Comparison of ENCODE assay signal across 26 cellular contexts in the genomic region with DNA sequence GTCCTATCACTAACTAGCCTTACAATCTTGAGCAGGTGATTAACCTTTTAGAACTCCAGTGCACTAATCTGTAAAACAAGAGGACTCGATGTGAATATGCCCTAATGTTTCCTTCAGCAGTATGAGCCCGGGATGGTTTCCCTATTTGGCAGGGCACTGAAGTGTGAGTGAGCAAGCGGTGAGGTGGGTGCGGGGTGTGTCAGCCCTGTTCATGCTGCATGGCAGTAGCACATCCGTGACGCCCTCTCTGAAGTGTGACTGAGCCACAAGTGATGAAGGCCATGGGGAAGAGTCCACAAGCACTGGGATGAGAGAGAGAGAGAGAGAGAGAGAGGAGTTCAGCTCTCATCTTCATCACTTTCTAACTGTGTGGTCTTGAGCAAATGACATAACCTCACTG.
A peak's percentile ranks its signal among the peaks of the same experiment; 100 is the strongest.
DNase-seq lines count a peak whose midpoint lies in the region; ATAC-seq and TF ChIP-seq lines count a peak whose summit lies in the region.
"Had no signal": no experiment of that assay in that cellular context is flagged by ENCODE, and none has a peak within 500 bp of the region (broad histone marks: within the 10 kb centered on the region; RNA-seq: fewer than 3 reads in every experiment).

No MANE protein-coding gene starts in this region.

- 97% methylated on average over 6 of the region's 6 CpGs for WGBS in hepatocyte (ENCODE audit: low lambda C conversion rate, missing lambda C conversion rate)

- no peak for TF ChIP-seq CTCF in hepatocyte (IDR thresholded peaks at IDR 0.05; ENCODE audit: poor library complexity)

- H4K20me1 ChIP-seq in hepatocyte (ENCODE audit: insufficient read depth, poor library complexity, severe bottlenecking) = peaks cover 3% of the 10 kb centered on the region

- ATAC-seq in GM18867 (IDR thresholded peaks at IDR 0.05; ENCODE audit: unreplicated experiment) = peak; percentile 51
- ATAC-seq in stimulated activated naive B cell treated with anti-CD40 and anti-IgM and Interleukin-4, amounts not matched to agents 10 μg/mL and 1 μg/mL and 100 μg/mL, for 72 hours (replicated peaks) = no peak
- ATAC-seq in HG02571 (IDR thresholded peaks at IDR 0.05; ENCODE audit: unreplicated experiment) = no peak
- ATAC-seq: HepG2, K562, Panc1 had no signal

- H3K4me2 ChIP-seq in hepatocyte = no peak overlapping the region

- H3K4me3 ChIP-seq in hepatocyte = no peak overlapping the region
- H3K4me3 ChIP-seq: K562, MG63, SJCRH30 had no signal

- no peaks in the 10 kb centered on the region for H3K36me3 ChIP-seq in hepatocyte (replicated peaks; ENCODE audit: insufficient read depth, low read depth)
- H3K36me3 ChIP-seq: MG63, SJCRH30 had no signal

- peaks cover 5% of the 10 kb centered on the region for H3K4me1 ChIP-seq in hepatocyte (ENCODE audit: insufficient read depth)

- H3K9me2 ChIP-seq in hepatocyte (replicated peaks; ENCODE audit: insufficient read depth) = no peaks in the 10 kb centered on the region

- peaks cover 73 to 97% of the 10 kb centered on the region in 2 donors for H3K4me1 Mint-ChIP-seq in stimulated activated naive B cell treated with anti-CD40 and anti-IgM and Interleukin-4, amounts not matched to agents 10 μg/mL and 1 μg/mL and 100 μg/mL, for 72 hours
- H3K4me1 Mint-ChIP-seq: CD8-positive, alpha-beta memory T cell had no signal

- no peaks in the 10 kb centered on the region for H3K27me3 ChIP-seq in hepatocyte
- H3K27me3 ChIP-seq: MG63, SJCRH30 had no signal

- no peaks in the 10 kb centered on the region for H3K27me3 Mint-ChIP-seq in stimulated activated naive B cell treated with anti-CD40 and anti-IgM and Interleukin-4, amounts not matched to agents 10 μg/mL and 1 μg/mL and 100 μg/mL, for 72 hours

- peaks cover 80 to 96% of the 10 kb centered on the region in 2 donors for H3K36me3 Mint-ChIP-seq in stimulated activated naive B cell treated with anti-CD40 and anti-IgM and Interleukin-4, amounts not matched to agents 10 μg/mL and 1 μg/mL and 100 μg/mL, for 72 hours
- H3K36me3 Mint-ChIP-seq: CD8-positive, alpha-beta memory T cell had no signal

- no peaks in the 10 kb centered on the region for H3K9me3 ChIP-seq in hepatocyte (ENCODE audit: low read depth)
- H3K9me3 ChIP-seq: MG63, SJCRH30 had no signal

- DNase-seq in DMS79 (lab: John Stamatoyannopoulos, UW) = peak; percentile 49
- DNase-seq in glomerular visceral epithelial cell (ENCODE audit: extremely low spot score) = peak; percentile 4
- no peak for DNase-seq in stimulated activated naive B cell treated with anti-CD40 and anti-IgM and Interleukin-4, amounts not matched to agents 10 μg/mL and 1 μg/mL and 100 μg/mL, for 72 hours
- DNase-seq in AML-193 (lab: John Stamatoyannopoulos, UW) = no peak
- DNase-seq in hepatocyte (ENCODE audit: low spot score) = no peak
- DNase-seq: Calu3; CD8-positive, alpha-beta memory T cell; EL; GF-D8; H9; HFFc6; MG63; NCI-H1048; NCI-H1417 treated with DMSO at 0.1 percent for 48 hours; NCI-H187 treated with DMSO at 0.1 percent for 48 hours; NCI-H2107; NCI-H510A treated with DMSO at 0.1 percent for 48 hours; NCI-H748 treated with DMSO at 0.1 percent for 48 hours had no signal

- peaks cover 19% of the 10 kb centered on the region for H3K79me2 ChIP-seq in hepatocyte

- peaks cover 2 to 10% of the 10 kb centered on the region in 2 donors for H3K9me3 Mint-ChIP-seq in stimulated activated naive B cell treated with anti-CD40 and anti-IgM and Interleukin-4, amounts not matched to agents 10 μg/mL and 1 μg/mL and 100 μg/mL, for 72 hours
- H3K9me3 Mint-ChIP-seq: CD8-positive, alpha-beta memory T cell had no signal

- peak overlapping the region; percentile 27 for H3K27ac Mint-ChIP-seq in stimulated activated naive B cell treated with anti-CD40 and anti-IgM and Interleukin-4, amounts not matched to agents 10 μg/mL and 1 μg/mL and 100 μg/mL, for 72 hours
- H3K27ac Mint-ChIP-seq: CD8-positive, alpha-beta memory T cell; HFFc6 had no signal

- H3K4me3 Mint-ChIP-seq in stimulated activated naive B cell treated with anti-CD40 and anti-IgM and Interleukin-4, amounts not matched to agents 10 μg/mL and 1 μg/mL and 100 μg/mL, for 72 hours = no peak overlapping the region
- H3K4me3 Mint-ChIP-seq: CD8-positive, alpha-beta memory T cell; H9; HFFc6 had no signal

- no peak overlapping the region for H3K27ac ChIP-seq in hepatocyte
- H3K27ac ChIP-seq: C4-2B, HL-60, SJCRH30 had no signal

- H2AFZ ChIP-seq in hepatocyte = no peak overlapping the region

Comparison
In these comparisons a context has a peak if more than half of its experiments do, and no peak if none do; other contexts are left out.
1. DNase-seq: peak in DMS79 (single experiment) and glomerular visceral epithelial cell (single experiment); none in stimulated activated naive B cell treated with anti-CD40 and anti-IgM and Interleukin-4, amounts not matched to agents 10 μg/mL and 1 μg/mL and 100 μg/mL, for 72 hours (single experiment), AML-193 (0 of 2) and hepatocyte (single experiment).